ENCODE assay signal across 1 cellular context in the genomic region with DNA sequence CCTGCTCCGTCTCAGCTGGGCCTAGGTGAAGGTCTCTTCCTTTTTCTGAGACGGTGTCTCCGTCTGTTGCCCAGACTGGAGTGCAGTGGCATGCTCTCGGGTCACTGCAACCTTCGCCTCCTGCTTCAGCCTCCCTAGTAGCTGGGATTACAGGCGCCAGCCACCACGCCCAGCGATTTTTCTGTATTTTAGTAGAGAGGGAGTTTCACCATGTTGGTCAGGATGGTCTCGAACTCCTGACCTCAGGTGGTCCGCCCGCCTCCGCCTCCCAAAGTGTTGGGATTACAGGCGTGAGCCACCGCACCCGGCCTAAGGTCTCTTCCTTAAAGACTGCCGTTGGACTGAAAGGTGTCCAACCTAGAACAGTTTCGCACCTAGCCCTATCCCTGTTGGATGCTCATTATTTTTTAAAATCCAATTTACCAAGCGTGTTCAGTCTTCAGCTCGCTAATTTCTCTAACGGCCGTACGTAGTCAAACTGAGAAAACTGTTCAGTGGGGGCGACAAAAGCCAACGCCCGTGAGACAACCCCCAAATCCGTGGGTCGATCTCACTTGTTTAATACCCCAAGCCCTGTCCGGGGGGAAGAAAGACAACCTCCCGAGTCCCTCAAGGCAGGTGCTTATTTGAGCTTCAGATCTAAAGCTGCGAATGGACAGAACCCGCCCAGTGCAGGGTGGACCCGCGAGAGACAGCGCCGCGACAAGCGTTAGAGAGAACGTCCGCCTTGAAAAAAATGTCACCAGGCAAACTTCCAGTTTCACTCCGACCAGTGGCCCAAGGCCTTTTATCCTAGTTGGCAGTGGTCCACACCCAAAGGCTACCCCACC.
TF ChIP-seq lines count a peak whose summit lies in the region.

No MANE protein-coding gene starts in this region.

TF ChIP-seq in HepG2, 621 proteins besides CTCF, POLR2A, EP300 and RAD21 (continued from another document):
- TF ChIP-seq CC2D1A (CRISPR knock-in tag; IDR thresholded peaks at IDR 0.05) (no peak), MED8 (CRISPR knock-in tag; IDR thresholded peaks at IDR 0.05; ENCODE audit: insufficient replicate concordance) (peak; percentile 34), TOE1 (CRISPR knock-in tag; IDR thresholded peaks at IDR 0.05) (0 out of 2 replicates have a peak, but pooled peaks have one; percentile 13), ARNT (IDR thresholded peaks at IDR 0.05) (no peak), ZBTB38 (CRISPR knock-in tag; IDR thresholded peaks at IDR 0.05) (peak; percentile 92), MZF1 (CRISPR knock-in tag; IDR thresholded peaks at IDR 0.05; ENCODE audit: borderline replicate concordance) (peak; percentile 13; the same call in 1 of the 2 replicates), ZNF768 (CRISPR knock-in tag; IDR thresholded peaks at IDR 0.05) (no peak), ZNF446 (CRISPR knock-in tag; IDR thresholded peaks at IDR 0.05) (peak; percentile 69; the same call in 1 of the 2 replicates), ZNF546 (CRISPR knock-in tag; conservative IDR thresholded peaks at IDR 0.05) (peak; percentile 78; the same call in 1 of the 2 replicates), REPIN1 (CRISPR knock-in tag; IDR thresholded peaks at IDR 0.05; ENCODE audit: borderline replicate concordance, low read depth) (no peak), ZNF20 (CRISPR knock-in tag; IDR thresholded peaks at IDR 0.05) (0 out of 2 replicates have a peak, but pooled peaks have one; percentile 48)
- TF ChIP-seq, protein P1, sequence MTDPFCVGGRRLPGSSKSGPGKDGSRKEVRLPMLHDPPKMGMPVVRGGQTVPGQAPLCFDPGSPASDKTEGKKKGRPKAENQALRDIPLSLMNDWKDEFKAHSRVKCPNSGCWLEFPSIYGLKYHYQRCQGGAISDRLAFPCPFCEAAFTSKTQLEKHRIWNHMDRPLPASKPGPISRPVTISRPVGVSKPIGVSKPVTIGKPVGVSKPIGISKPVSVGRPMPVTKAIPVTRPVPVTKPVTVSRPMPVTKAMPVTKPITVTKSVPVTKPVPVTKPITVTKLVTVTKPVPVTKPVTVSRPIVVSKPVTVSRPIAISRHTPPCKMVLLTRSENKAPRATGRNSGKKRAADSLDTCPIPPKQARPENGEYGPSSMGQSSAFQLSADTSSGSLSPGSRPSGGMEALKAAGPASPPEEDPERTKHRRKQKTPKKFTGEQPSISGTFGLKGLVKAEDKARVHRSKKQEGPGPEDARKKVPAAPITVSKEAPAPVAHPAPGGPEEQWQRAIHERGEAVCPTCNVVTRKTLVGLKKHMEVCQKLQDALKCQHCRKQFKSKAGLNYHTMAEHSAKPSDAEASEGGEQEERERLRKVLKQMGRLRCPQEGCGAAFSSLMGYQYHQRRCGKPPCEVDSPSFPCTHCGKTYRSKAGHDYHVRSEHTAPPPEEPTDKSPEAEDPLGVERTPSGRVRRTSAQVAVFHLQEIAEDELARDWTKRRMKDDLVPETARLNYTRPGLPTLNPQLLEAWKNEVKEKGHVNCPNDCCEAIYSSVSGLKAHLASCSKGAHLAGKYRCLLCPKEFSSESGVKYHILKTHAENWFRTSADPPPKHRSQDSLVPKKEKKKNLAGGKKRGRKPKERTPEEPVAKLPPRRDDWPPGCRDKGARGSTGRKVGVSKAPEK (CRISPR knock-in tag; IDR thresholded peaks at IDR 0.05; ENCODE audit: borderline replicate concordance): 0 out of 2 replicates have a peak, but pooled peaks have one; percentile 46
